Comparison of ENCODE assay signal across 12 cellular contexts in genomic region chr11:129265125-129265788, GRCh38.
"Had no signal": no experiment of that assay in that cellular context is flagged by ENCODE, and none has a peak within 500 bp of the region (broad histone marks: within the 10 kb centered on the region; RNA-seq: fewer than 3 reads in every experiment).

No MANE protein-coding gene starts in this region.

- H3K4me3 ChIP-seq: adrenal gland, skin epidermis, thyroid gland, vagina had no signal

- H3K27me3 ChIP-seq: adrenal gland, thyroid gland, vagina had no signal

- H3K36me3 ChIP-seq: adrenal gland, thyroid gland, vagina had no signal

- H3K4me1 ChIP-seq: parathyroid adenoma, vagina had no signal

- H3K27ac ChIP-seq: parathyroid adenoma, skin epidermis, thyroid gland, vagina had no signal

- DNase-seq: activated CD8-positive, alpha-beta T cell treated with anti-CD3 and anti-CD28 coated beads for 36 hours; activated naive CD4-positive, alpha-beta T cell treated with anti-CD3 and anti-CD28 coated beads for 36 hours; central memory CD4-positive, alpha-beta T cell; cortex of kidney; effector CD8-positive, alpha-beta T cell; left ventricle myocardium superior; retina; thyroid gland had no signal

- H3K9me3 ChIP-seq: adrenal gland, thyroid gland, vagina had no signal

- H2AFZ ChIP-seq: parathyroid adenoma had no signal

- H3K9ac ChIP-seq: parathyroid adenoma had no signal
